In the genomic region with DNA sequence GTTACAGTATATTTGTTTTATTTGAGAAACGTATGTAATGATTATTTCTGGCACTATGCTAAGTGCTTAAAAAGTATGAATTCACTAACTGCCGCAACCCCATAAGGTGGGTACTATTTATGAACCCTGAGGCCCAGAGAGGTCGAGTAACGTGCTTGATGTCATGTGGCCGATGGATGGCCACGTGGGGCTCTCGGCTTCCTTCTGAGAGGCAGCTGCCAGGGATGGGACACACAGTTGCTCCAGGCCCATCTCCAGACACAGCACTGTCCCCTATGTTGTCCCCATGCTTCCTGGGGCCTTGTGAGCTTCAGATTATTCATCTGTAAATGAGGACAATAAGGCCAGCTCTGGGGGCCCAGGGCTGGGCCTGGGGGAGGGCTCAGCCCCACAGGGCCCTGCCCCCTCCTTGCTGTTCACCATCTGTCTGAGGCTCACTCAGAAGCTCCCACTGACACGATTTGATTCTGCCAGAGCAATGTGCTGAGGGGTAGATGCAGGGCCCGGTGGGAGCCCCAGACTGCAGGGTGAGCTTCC, we compare ENCODE assay signal across 18 cellular contexts.
DNase-seq lines count a peak whose midpoint lies in the region; ATAC-seq, FAIRE-seq and TF ChIP-seq lines count a peak whose summit lies in the region.
"Had no signal": no experiment of that assay in that cellular context is flagged by ENCODE, and none has a peak within 500 bp of the region (broad histone marks: within the 10 kb centered on the region; RNA-seq: fewer than 3 reads in every experiment).

No MANE protein-coding gene starts in this region.

- H3K56ac ChIP-seq in H9 (ENCODE audit: insufficient read length, low read depth, low read length) = no peak overlapping the region

- H3K79me2 ChIP-seq in H9 (ENCODE audit: insufficient read depth, low read length) (no peaks in the 10 kb centered on the region), neural progenitor cell (ENCODE audit: low read depth) (no peaks in the 10 kb centered on the region)

- H2BK5ac ChIP-seq in H9 (ENCODE audit: insufficient read length, low read length) = no peak overlapping the region

- POLR2A ChIA-PET in A549 (lab: Yijun Ruan, JAX) = no interaction called here

- H3K23me2 ChIP-seq in H9 (ENCODE audit: insufficient read length, low read depth, low read length, poor library complexity, severe bottlenecking) = no peaks in the 10 kb centered on the region

- H3K9me3 Mint-ChIP-seq in H9 (no peaks in the 10 kb centered on the region; a peak in 1 of 5 replicates), neural progenitor cell (peaks cover 4% of the 10 kb centered on the region), immature natural killer cell (no peaks in the 10 kb centered on the region)

- ATAC-seq in A549 (no peak), GM18870 (IDR thresholded peaks at IDR 0.05; ENCODE audit: unreplicated experiment) (no peak)
- ATAC-seq: activated CD8-positive, alpha-beta T cell treated with anti-CD3 and anti-CD28 coated beads, Interleukin-2, amount 10 ng/mL, durations not matched to agents 7 days and 5 days had no signal

- TF ChIP-seq CTCF in A549 (IDR thresholded peaks at IDR 0.05) (no peak), H9 (conservative IDR thresholded peaks at IDR 0.05) (no peak), neural progenitor cell (IDR thresholded peaks at IDR 0.05) (no peak)

- H2AFZ ChIP-seq in H9 (ENCODE audit: low read length) (no peak overlapping the region), neural progenitor cell (replicated peaks) (no peak overlapping the region)

- no peak overlapping the region for H3K4me3 Mint-ChIP-seq in H9
- H3K4me3 Mint-ChIP-seq in neural progenitor cell = no peak overlapping the region
- H3K4me3 Mint-ChIP-seq in immature natural killer cell = no peak overlapping the region
- H3K4me3 Mint-ChIP-seq: activated CD8-positive, alpha-beta T cell treated with anti-CD3 and anti-CD28 coated beads, Interleukin-2, amount 10 ng/mL, durations not matched to agents 7 days and 5 days had no signal

- no peak overlapping the region for H2BK12ac ChIP-seq in H9 (ENCODE audit: insufficient read length, low read depth, low read length)

- no peak overlapping the region for H3K23ac ChIP-seq in H9 (ENCODE audit: insufficient read length, low read depth, low read length)

- H3K4ac ChIP-seq in H9 (ENCODE audit: low read depth, low read length) = no peak overlapping the region; the same call in 1 of the 2 replicates

- FAIRE-seq in A549 (lab: Jason Lieb, UNC) = no peak
- FAIRE-seq: astrocyte had no signal

- no peak overlapping the region for H2BK15ac ChIP-seq in H9 (ENCODE audit: low read depth, low read length)

- H4K91ac ChIP-seq in H9 (ENCODE audit: insufficient read length, low read depth, low read length) = peak overlapping the region; percentile 59

- H3K9me3 ChIP-seq in A549 (no peaks in the 10 kb centered on the region), H9 (ENCODE audit: control insufficient read depth, low read depth, low read length) (no peaks in the 10 kb centered on the region), neural progenitor cell (ENCODE audit: low read depth) (no peaks in the 10 kb centered on the region)

- H3K27ac Mint-ChIP-seq in H9 (no peak overlapping the region), neural progenitor cell (peak overlapping the region; percentile 69), immature natural killer cell (no peak overlapping the region)
- H3K27ac Mint-ChIP-seq: activated CD8-positive, alpha-beta T cell treated with anti-CD3 and anti-CD28 coated beads, Interleukin-2, amount 10 ng/mL, durations not matched to agents 7 days and 5 days had no signal

- H3K27me3 ChIP-seq in H9 (ENCODE audit: insufficient read depth, low read length) (no peaks in the 10 kb centered on the region), neural progenitor cell (no peaks in the 10 kb centered on the region)

- H3K4me1 ChIP-seq in A549 = peaks cover 35% of the 10 kb centered on the region
- H3K4me1 ChIP-seq in H9 (ENCODE audit: insufficient read depth, low read length) = peaks cover 3% of the 10 kb centered on the region; the same call in 1 of the 2 replicates
- H3K4me1 ChIP-seq in neural progenitor cell = peaks cover 13% of the 10 kb centered on the region

- no peak overlapping the region for H2AK5ac ChIP-seq in H9 (ENCODE audit: insufficient read length, low read length)

- H3K36me3 ChIP-seq in neural progenitor cell = no peaks in the 10 kb centered on the region

- H4K5ac ChIP-seq in H9 (ENCODE audit: insufficient read length, low read depth, low read length) = no peak overlapping the region

- H3T11ph ChIP-seq in H9 (ENCODE audit: low read length) = no peak overlapping the region

- TF ChIP-seq EP300 in A549 (IDR thresholded peaks at IDR 0.05) = no peak

- peak overlapping the region; percentile 66 for H3K4me2 ChIP-seq in A549
- H3K4me2 ChIP-seq in H9 (ENCODE audit: insufficient read depth, insufficient read length, low read length) = no peak overlapping the region
- H3K4me2 ChIP-seq in neural progenitor cell = no peak overlapping the region

- H4K20me1 ChIP-seq in H9 (ENCODE audit: control insufficient read depth, insufficient read depth, insufficient read length) (no peaks in the 10 kb centered on the region), neural progenitor cell (ENCODE audit: low read depth) (no peaks in the 10 kb centered on the region)

- H3K4me3 ChIP-seq in A549 = no peak overlapping the region
- H3K4me3 ChIP-seq in neural progenitor cell = no peak overlapping the region
- H3K4me3 ChIP-seq: SK-N-MC had no signal

- no peak overlapping the region for H2BK20ac ChIP-seq in H9 (ENCODE audit: low read depth, low read length, poor library complexity, severe bottlenecking)

- H4K8ac ChIP-seq in H9 (replicated peaks; ENCODE audit: insufficient read length, low read depth, low read length) = no peak overlapping the region

- H3K27me3 Mint-ChIP-seq in H9 (ENCODE audit: low read depth) (peaks cover 2% of the 10 kb centered on the region; the same call in 1 of the 2 replicates), neural progenitor cell (ENCODE audit: insufficient read depth, low read depth) (peaks cover 4% of the 10 kb centered on the region), immature natural killer cell (ENCODE audit: low read depth in 3 of 3) (peaks cover 0 to 16% (median 8%) of the 10 kb centered on the region in 3 donors)

- H3F3A ChIP-seq in neural progenitor cell (ENCODE audit: low read depth) = no peaks in the 10 kb centered on the region

- H3K4me1 Mint-ChIP-seq in H9 = peaks cover 39 to 52% of the 10 kb centered on the region in 2 experiments
- peaks cover 40% of the 10 kb centered on the region for H3K4me1 Mint-ChIP-seq in neural progenitor cell
- H3K4me1 Mint-ChIP-seq in immature natural killer cell = no peaks in the 10 kb centered on the region

- H3K36me3 Mint-ChIP-seq in H9 (ENCODE audit: insufficient read depth in 1 of 3, low read depth in 3 of 3) (no peaks in the 10 kb centered on the region), neural progenitor cell (no peaks in the 10 kb centered on the region), immature natural killer cell (no peaks in the 10 kb centered on the region)

- H3K9ac ChIP-seq in H9 (ENCODE audit: extremely low read depth, insufficient read length, low read length) (no peak overlapping the region), neural progenitor cell (no peak overlapping the region)

- CTCF ChIA-PET in A549 (lab: Yijun Ruan, JAX) = interaction anchor here (1.2 kb wide), 1 partner anchor 10 kb away, joined by 3 read pairs; no protein-coding TSS in a partner anchor

- H3K14ac ChIP-seq in H9 (ENCODE audit: insufficient read depth, low read length) = peak overlapping the region; percentile 84

- no peak overlapping the region for H2BK120ac ChIP-seq in H9 (ENCODE audit: low read depth, low read length, poor library complexity, severe bottlenecking)

- peak overlapping the region; percentile 60 to 81 for H3K27ac ChIP-seq in A549
- H3K27ac ChIP-seq in H9 (ENCODE audit: insufficient read length, low read depth, low read length) = no peak overlapping the region
- peak overlapping the region; percentile 99 for H3K27ac ChIP-seq in angular gyrus (ENCODE audit: low read depth, low read length)
- no peak overlapping the region for H3K27ac ChIP-seq in neural progenitor cell
- H3K27ac ChIP-seq: SK-N-MC had no signal

- DNase-seq in A549 (ENCODE audit: low read depth in 1 of 2, low spot score in 1 of 2) (no peak), H9 (no peak), neural progenitor cell (ENCODE audit: low spot score) (no peak), NCI-H2081 treated with DMSO at 0.1 percent for 48 hours (lab: John Stamatoyannopoulos, UW) (no peak), NCI-H1105 treated with DMSO at 0.1 percent for 48 hours (lab: John Stamatoyannopoulos, UW) (no peak), immature natural killer cell (no peak)
- DNase-seq: activated CD8-positive, alpha-beta T cell treated with anti-CD3 and anti-CD28 coated beads, Interleukin-2, amount 10 ng/mL, durations not matched to agents 7 days and 5 days; activated effector memory CD4-positive, alpha-beta T cell treated with anti-CD3 and anti-CD28 coated beads, Interleukin-2, amount 50 U/mL, for 16 hours; DMS79 treated with DMSO at 0.1 percent for 48 hours; HCEC 1CT; KBM-7; NCI-H1930; occipital lobe; stimulated activated CD4-positive, alpha-beta T cell treated with anti-CD3 and anti-CD28 coated beads, Interleukin-12 subunit alpha, Interleukin-12 subunit beta, amount 100 ng/mL, for 4 hours had no signal

- TF ChIP-seq RAD21 in A549 (conservative IDR thresholded peaks at IDR 0.05 in 1 of 2, IDR thresholded peaks at IDR 0.05 in 1 of 2) = no peak

- H3K18ac ChIP-seq in H9 (ENCODE audit: insufficient read length, low read depth, low read length) = peak overlapping the region; percentile 61

- no peak for TF ChIP-seq POLR2A in A549 (IDR thresholded peaks at IDR 0.05; ENCODE audit: low read length)

- no peaks in the 10 kb centered on the region for H3K79me1 ChIP-seq in H9 (ENCODE audit: insufficient read depth, low read depth, low read length, poor library complexity, severe bottlenecking)

- WGBS in A549 (ENCODE audit: missing lambda C conversion rate) = 75% methylated on average over 8 of the region's 9 CpGs
- no CpG with 5 or more reads among the region's 9 CpGs for WGBS in H9 (ENCODE audit: extremely low coverage, insufficient read length, low lambda C conversion rate)

TF ChIP-seq in A549, 52 proteins besides CTCF, POLR2A, EP300 and RAD21 (continues in another document):
- no peak for TF ChIP-seq MAZ (IDR thresholded peaks at IDR 0.05; ENCODE audit: borderline replicate concordance, low read depth, low read length)
- TF ChIP-seq POLR2AphosphoS2 (conservative IDR thresholded peaks at IDR 0.05; ENCODE audit: low read length) = no peak
- TF ChIP-seq MAFK (IDR thresholded peaks at IDR 0.05; ENCODE audit: partially characterized antibody) = no peak
- no peak for TF ChIP-seq RFX5 (IDR thresholded peaks at IDR 0.05)

Comparison
In these comparisons a context has a peak if more than half of its experiments do, and no peak if none do; other contexts are left out.
1. H3K27ac ChIP-seq: peak in A549 (2 of 2) and angular gyrus (single experiment); none in H9 (single experiment) and neural progenitor cell (single experiment).